1 cellular context compared by ENCODE assay signal in the genomic region with DNA sequence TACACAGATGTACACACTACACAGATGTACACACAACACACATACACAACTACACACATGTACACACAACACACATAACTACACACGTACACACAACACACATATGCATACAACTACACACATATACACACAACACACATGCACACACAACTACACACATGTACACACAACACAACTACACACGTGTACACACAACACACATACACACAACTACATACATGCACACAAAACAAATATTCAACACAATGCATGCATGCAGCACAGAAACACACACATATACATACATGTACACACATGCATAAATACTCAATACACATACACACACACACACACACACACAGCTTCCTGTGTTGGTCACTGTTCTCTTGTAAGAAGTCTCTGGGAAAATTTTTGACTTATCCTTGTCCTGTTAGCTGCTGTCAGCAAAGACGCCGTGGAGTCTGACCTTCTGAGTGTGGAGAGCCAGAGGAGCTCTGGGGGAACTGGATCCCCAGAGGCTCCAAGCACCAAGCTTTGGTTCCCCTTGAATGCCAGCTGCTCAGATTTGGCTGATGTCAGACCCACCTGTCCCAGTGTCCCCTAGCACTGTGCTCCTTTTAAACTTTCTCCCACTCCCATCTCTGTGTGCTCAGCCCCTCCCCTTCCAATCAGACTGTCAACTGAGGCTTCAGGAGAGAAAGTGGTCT.
TF ChIP-seq lines count a peak whose summit lies in the region.

No MANE protein-coding gene starts in this region.

TF ChIP-seq in GM23338, 12 proteins besides CTCF, POLR2A, EP300 and RAD21:
- TF ChIP-seq, protein P1, sequence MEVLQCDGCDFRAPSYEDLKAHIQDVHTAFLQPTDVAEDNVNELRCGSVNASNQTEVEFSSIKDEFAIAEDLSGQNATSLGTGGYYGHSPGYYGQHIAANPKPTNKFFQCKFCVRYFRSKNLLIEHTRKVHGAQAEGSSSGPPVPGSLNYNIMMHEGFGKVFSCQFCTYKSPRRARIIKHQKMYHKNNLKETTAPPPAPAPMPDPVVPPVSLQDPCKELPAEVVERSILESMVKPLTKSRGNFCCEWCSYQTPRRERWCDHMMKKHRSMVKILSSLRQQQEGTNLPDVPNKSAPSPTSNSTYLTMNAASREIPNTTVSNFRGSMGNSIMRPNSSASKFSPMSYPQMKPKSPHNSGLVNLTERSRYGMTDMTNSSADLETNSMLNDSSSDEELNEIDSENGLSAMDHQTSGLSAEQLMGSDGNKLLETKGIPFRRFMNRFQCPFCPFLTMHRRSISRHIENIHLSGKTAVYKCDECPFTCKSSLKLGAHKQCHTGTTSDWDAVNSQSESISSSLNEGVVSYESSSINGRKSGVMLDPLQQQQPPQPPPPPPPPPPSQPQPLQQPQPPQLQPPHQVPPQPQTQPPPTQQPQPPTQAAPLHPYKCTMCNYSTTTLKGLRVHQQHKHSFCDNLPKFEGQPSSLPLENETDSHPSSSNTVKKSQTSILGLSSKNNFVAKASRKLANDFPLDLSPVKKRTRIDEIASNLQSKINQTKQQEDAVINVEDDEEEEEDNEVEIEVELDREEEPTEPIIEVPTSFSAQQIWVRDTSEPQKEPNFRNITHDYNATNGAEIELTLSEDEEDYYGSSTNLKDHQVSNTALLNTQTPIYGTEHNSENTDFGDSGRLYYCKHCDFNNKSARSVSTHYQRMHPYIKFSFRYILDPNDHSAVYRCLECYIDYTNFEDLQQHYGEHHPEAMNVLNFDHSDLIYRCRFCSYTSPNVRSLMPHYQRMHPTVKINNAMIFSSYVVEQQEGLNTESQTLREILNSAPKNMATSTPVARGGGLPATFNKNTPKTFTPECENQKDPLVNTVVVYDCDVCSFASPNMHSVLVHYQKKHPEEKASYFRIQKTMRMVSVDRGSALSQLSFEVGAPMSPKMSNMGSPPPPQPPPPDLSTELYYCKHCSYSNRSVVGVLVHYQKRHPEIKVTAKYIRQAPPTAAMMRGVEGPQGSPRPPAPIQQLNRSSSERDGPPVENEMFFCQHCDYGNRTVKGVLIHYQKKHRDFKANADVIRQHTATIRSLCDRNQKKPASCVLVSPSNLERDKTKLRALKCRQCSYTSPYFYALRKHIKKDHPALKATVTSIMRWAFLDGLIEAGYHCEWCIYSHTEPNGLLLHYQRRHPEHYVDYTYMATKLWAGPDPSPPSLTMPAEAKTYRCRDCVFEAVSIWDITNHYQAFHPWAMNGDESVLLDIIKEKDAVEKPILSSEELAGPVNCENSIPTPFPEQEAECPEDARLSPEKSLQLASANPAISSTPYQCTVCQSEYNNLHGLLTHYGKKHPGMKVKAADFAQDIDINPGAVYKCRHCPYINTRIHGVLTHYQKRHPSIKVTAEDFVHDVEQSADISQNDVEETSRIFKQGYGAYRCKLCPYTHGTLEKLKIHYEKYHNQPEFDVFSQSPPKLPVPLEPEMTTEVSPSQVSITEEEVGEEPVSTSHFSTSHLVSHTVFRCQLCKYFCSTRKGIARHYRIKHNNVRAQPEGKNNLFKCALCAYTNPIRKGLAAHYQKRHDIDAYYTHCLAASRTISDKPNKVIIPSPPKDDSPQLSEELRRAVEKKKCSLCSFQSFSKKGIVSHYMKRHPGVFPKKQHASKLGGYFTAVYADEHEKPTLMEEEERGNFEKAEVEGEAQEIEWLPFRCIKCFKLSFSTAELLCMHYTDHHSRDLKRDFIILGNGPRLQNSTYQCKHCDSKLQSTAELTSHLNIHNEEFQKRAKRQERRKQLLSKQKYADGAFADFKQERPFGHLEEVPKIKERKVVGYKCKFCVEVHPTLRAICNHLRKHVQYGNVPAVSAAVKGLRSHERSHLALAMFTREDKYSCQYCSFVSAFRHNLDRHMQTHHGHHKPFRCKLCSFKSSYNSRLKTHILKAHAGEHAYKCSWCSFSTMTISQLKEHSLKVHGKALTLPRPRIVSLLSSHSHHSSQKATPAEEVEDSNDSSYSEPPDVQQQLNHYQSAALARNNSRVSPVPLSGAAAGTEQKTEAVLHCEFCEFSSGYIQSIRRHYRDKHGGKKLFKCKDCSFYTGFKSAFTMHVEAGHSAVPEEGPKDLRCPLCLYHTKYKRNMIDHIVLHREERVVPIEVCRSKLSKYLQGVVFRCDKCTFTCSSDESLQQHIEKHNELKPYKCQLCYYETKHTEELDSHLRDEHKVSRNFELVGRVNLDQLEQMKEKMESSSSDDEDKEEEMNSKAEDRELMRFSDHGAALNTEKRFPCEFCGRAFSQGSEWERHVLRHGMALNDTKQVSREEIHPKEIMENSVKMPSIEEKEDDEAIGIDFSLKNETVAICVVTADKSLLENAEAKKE (CRISPR knock-in tag; IDR thresholded peaks at IDR 0.05) = no peak
- TF ChIP-seq, protein P2, sequence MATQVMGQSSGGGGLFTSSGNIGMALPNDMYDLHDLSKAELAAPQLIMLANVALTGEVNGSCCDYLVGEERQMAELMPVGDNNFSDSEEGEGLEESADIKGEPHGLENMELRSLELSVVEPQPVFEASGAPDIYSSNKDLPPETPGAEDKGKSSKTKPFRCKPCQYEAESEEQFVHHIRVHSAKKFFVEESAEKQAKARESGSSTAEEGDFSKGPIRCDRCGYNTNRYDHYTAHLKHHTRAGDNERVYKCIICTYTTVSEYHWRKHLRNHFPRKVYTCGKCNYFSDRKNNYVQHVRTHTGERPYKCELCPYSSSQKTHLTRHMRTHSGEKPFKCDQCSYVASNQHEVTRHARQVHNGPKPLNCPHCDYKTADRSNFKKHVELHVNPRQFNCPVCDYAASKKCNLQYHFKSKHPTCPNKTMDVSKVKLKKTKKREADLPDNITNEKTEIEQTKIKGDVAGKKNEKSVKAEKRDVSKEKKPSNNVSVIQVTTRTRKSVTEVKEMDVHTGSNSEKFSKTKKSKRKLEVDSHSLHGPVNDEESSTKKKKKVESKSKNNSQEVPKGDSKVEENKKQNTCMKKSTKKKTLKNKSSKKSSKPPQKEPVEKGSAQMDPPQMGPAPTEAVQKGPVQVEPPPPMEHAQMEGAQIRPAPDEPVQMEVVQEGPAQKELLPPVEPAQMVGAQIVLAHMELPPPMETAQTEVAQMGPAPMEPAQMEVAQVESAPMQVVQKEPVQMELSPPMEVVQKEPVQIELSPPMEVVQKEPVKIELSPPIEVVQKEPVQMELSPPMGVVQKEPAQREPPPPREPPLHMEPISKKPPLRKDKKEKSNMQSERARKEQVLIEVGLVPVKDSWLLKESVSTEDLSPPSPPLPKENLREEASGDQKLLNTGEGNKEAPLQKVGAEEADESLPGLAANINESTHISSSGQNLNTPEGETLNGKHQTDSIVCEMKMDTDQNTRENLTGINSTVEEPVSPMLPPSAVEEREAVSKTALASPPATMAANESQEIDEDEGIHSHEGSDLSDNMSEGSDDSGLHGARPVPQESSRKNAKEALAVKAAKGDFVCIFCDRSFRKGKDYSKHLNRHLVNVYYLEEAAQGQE (IDR thresholded peaks at IDR 0.05; ENCODE audit: unreplicated experiment) = no peak
- TF ChIP-seq NANOG (IDR thresholded peaks at IDR 0.05; ENCODE audit: borderline replicate concordance) = no peak
- TF ChIP-seq, protein P3, sequence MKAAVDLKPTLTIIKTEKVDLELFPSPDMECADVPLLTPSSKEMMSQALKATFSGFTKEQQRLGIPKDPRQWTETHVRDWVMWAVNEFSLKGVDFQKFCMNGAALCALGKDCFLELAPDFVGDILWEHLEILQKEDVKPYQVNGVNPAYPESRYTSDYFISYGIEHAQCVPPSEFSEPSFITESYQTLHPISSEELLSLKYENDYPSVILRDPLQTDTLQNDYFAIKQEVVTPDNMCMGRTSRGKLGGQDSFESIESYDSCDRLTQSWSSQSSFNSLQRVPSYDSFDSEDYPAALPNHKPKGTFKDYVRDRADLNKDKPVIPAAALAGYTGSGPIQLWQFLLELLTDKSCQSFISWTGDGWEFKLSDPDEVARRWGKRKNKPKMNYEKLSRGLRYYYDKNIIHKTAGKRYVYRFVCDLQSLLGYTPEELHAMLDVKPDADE (IDR thresholded peaks at IDR 0.05) = no peak
- TF ChIP-seq ZNF331 (CRISPR knock-in tag; IDR thresholded peaks at IDR 0.05; ENCODE audit: low read depth) = no peak
